Comparison of ENCODE assay signal across 3 cellular contexts in the genomic region with DNA sequence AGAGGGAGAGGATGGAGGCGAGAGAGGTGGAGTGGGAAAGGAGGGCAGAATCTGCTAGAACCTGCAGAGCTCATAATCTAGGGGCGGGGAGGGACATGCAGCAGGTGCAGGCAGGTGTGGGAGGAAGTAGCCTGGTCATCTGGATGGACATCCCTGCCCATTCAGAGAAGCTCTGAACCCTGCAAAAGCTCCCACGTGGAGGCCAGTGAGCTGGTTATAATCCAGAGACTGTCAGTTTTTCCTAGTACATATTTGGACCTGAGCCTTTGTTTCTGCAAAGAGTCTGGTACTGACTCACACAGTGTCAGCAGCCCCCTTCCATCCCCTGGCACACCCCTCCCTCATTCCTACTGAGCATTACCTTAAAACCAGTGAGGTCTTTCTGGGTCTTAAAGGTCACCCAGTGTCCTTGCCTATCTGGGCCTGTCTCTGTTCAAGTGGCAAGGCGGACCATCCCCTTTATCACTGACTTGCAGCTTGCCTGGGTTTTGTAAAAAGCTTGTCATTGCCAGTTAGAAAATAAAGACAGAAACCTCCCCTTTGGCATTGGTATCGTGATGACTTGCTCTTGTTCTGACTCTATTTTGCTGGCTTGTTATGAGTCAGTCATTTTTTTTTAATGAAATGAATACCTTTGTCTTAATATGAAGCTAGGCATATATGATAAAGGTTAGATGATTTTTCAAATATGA.
A peak's percentile ranks its signal among the peaks of the same experiment; 100 is the strongest.
TF ChIP-seq lines count a peak whose summit lies in the region.

No MANE protein-coding gene starts in this region.

TF ChIP-seq in HCT116, 20 proteins besides CTCF, POLR2A, EP300 and RAD21:
- TF ChIP-seq SIN3A (IDR thresholded peaks at IDR 0.05; ENCODE audit: low read depth) (no peak), YY1 (IDR thresholded peaks at IDR 0.05; ENCODE audit: extremely low read depth, insufficient replicate concordance, low read depth, low read length) (no peak), SP1 (IDR thresholded peaks at IDR 0.05; ENCODE audit: low read depth) (no peak)

TF ChIP-seq in K562, 482 proteins besides CTCF, POLR2A, EP300 and RAD21 (continues in another document):
- TF ChIP-seq NCOR1 (IDR thresholded peaks at IDR 0.05) (peak; percentile 74), ZNF316 (IDR thresholded peaks at IDR 0.05) (peak; percentile 63), ZEB2 (IDR thresholded peaks at IDR 0.05) (peak; percentile 65), DPF2 (IDR thresholded peaks at IDR 0.05) (peak; percentile 74), KLF16 (IDR thresholded peaks at IDR 0.05) (peak; percentile 50; the same call in 1 of the 2 replicates), FUS (optimal IDR thresholded peaks at IDR 0.05; ENCODE audit: low read depth, low read length) (no peak), MTA2 (IDR thresholded peaks at IDR 0.05; ENCODE audit: low read depth) (0 out of 2 replicates have a peak, but pooled peaks have one; percentile 38), ZNF561 (CRISPR knock-in tag; conservative IDR thresholded peaks at IDR 0.05) (no peak), TEAD4 (IDR thresholded peaks at IDR 0.05; ENCODE audit: low read length) (peak; percentile 55), TEAD4 (CRISPR knock-in tag; IDR thresholded peaks at IDR 0.05; ENCODE audit: borderline replicate concordance) (no peak), ARID1B (IDR thresholded peaks at IDR 0.05) (peak; percentile 84), ZNF507 (tag; conservative IDR thresholded peaks at IDR 0.05) (no peak), MYNN (IDR thresholded peaks at IDR 0.05) (peak; percentile 58; the same call in 1 of the 2 replicates), MYNN (CRISPR knock-in tag; IDR thresholded peaks at IDR 0.05) (no peak), CBFA2T2 (conservative IDR thresholded peaks at IDR 0.05) (peak; percentile 72), NFE2 (IDR thresholded peaks at IDR 0.05; ENCODE audit: low read depth) (peak; percentile 33; the same call in 1 of the 2 replicates), CBFA2T3 (IDR thresholded peaks at IDR 0.05) (peak; percentile 84), MAFF (IDR thresholded peaks at IDR 0.05; ENCODE audit: low read length) (peak; percentile 24; the same call in 1 of the 2 replicates), RBM22 (IDR thresholded peaks at IDR 0.05; ENCODE audit: low read depth, low read length, poor library complexity, severe bottlenecking) (no peak), GABPB2 (CRISPR knock-in tag; conservative IDR thresholded peaks at IDR 0.05) (no peak), FOSL1 (tag; conservative IDR thresholded peaks at IDR 0.05) (peak; percentile 55), TCF3 (CRISPR knock-in tag; IDR thresholded peaks at IDR 0.05) (peak; percentile 85), JUND (IDR thresholded peaks at IDR 0.05; ENCODE audit: borderline replicate concordance, low read depth, low read length) (peak; percentile 20; the same call in 1 of the 2 replicates), JUND (tag; IDR thresholded peaks at IDR 0.05; ENCODE audit: borderline replicate concordance, low read depth, low read length) (no peak), C11orf30 (IDR thresholded peaks at IDR 0.05; ENCODE audit: low read depth) (peak; percentile 50), KAT2B (IDR thresholded peaks at IDR 0.05; ENCODE audit: low read depth, low read length) (no peak)
- TF ChIP-seq, protein P1, sequence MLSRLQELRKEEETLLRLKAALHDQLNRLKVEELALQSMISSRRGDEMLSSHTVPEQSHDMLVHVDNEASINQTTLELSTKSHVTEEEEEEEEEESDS (CRISPR knock-in tag; IDR thresholded peaks at IDR 0.05), result no peak
- TF ChIP-seq, protein P2, sequence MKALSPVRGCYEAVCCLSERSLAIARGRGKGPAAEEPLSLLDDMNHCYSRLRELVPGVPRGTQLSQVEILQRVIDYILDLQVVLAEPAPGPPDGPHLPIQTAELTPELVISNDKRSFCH (CRISPR knock-in tag; IDR thresholded peaks at IDR 0.05), result no peak
- TF ChIP-seq, protein P2 (tag; IDR thresholded peaks at IDR 0.05), result no peak
- TF ChIP-seq, protein P3, sequence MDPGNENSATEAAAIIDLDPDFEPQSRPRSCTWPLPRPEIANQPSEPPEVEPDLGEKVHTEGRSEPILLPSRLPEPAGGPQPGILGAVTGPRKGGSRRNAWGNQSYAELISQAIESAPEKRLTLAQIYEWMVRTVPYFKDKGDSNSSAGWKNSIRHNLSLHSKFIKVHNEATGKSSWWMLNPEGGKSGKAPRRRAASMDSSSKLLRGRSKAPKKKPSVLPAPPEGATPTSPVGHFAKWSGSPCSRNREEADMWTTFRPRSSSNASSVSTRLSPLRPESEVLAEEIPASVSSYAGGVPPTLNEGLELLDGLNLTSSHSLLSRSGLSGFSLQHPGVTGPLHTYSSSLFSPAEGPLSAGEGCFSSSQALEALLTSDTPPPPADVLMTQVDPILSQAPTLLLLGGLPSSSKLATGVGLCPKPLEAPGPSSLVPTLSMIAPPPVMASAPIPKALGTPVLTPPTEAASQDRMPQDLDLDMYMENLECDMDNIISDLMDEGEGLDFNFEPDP (CRISPR knock-in tag; IDR thresholded peaks at IDR 0.05), result no peak
- TF ChIP-seq, protein P4, sequence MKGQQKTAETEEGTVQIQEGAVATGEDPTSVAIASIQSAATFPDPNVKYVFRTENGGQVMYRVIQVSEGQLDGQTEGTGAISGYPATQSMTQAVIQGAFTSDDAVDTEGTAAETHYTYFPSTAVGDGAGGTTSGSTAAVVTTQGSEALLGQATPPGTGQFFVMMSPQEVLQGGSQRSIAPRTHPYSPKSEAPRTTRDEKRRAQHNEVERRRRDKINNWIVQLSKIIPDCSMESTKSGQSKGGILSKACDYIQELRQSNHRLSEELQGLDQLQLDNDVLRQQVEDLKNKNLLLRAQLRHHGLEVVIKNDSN (CRISPR knock-in tag; IDR thresholded peaks at IDR 0.05), result 0 out of 2 replicates have a peak, but pooled peaks have one; percentile 16
- TF ChIP-seq, protein P5, sequence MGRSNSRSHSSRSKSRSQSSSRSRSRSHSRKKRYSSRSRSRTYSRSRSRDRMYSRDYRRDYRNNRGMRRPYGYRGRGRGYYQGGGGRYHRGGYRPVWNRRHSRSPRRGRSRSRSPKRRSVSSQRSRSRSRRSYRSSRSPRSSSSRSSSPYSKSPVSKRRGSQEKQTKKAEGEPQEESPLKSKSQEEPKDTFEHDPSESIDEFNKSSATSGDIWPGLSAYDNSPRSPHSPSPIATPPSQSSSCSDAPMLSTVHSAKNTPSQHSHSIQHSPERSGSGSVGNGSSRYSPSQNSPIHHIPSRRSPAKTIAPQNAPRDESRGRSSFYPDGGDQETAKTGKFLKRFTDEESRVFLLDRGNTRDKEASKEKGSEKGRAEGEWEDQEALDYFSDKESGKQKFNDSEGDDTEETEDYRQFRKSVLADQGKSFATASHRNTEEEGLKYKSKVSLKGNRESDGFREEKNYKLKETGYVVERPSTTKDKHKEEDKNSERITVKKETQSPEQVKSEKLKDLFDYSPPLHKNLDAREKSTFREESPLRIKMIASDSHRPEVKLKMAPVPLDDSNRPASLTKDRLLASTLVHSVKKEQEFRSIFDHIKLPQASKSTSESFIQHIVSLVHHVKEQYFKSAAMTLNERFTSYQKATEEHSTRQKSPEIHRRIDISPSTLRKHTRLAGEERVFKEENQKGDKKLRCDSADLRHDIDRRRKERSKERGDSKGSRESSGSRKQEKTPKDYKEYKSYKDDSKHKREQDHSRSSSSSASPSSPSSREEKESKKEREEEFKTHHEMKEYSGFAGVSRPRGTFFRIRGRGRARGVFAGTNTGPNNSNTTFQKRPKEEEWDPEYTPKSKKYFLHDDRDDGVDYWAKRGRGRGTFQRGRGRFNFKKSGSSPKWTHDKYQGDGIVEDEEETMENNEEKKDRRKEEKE (IDR thresholded peaks at IDR 0.05; ENCODE audit: borderline replicate concordance in 1 of 2, control insufficient read depth in 1 of 2, low read depth in 2 of 2, low read length in 1 of 2), result no peak

TF ChIP-seq in neural cell, 6 proteins besides CTCF, POLR2A, EP300 and RAD21:
- TF ChIP-seq, protein P6, sequence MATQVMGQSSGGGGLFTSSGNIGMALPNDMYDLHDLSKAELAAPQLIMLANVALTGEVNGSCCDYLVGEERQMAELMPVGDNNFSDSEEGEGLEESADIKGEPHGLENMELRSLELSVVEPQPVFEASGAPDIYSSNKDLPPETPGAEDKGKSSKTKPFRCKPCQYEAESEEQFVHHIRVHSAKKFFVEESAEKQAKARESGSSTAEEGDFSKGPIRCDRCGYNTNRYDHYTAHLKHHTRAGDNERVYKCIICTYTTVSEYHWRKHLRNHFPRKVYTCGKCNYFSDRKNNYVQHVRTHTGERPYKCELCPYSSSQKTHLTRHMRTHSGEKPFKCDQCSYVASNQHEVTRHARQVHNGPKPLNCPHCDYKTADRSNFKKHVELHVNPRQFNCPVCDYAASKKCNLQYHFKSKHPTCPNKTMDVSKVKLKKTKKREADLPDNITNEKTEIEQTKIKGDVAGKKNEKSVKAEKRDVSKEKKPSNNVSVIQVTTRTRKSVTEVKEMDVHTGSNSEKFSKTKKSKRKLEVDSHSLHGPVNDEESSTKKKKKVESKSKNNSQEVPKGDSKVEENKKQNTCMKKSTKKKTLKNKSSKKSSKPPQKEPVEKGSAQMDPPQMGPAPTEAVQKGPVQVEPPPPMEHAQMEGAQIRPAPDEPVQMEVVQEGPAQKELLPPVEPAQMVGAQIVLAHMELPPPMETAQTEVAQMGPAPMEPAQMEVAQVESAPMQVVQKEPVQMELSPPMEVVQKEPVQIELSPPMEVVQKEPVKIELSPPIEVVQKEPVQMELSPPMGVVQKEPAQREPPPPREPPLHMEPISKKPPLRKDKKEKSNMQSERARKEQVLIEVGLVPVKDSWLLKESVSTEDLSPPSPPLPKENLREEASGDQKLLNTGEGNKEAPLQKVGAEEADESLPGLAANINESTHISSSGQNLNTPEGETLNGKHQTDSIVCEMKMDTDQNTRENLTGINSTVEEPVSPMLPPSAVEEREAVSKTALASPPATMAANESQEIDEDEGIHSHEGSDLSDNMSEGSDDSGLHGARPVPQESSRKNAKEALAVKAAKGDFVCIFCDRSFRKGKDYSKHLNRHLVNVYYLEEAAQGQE (IDR thresholded peaks at IDR 0.05; ENCODE audit: borderline replicate concordance), result no peak
- no peak for TF ChIP-seq MXI1 (conservative IDR thresholded peaks at IDR 0.05; ENCODE audit: poor library complexity, severe bottlenecking)
- no peak for TF ChIP-seq POLR2AphosphoS5 (IDR thresholded peaks at IDR 0.05)
- TF ChIP-seq SMC3 (conservative IDR thresholded peaks at IDR 0.05; ENCODE audit: poor library complexity), result no peak
- no peak for TF ChIP-seq EZH2 (IDR thresholded peaks at IDR 0.05; ENCODE audit: borderline replicate concordance, insufficient read depth, low read length, poor library complexity, severe bottlenecking)
- TF ChIP-seq TAF1 (IDR thresholded peaks at IDR 0.05; ENCODE audit: low read depth), result no peak
